25 cellular contexts compared by ENCODE assay signal in genomic region chr3:122620399-122620798, GRCh38. TPM values are rescaled to one million over a fixed set of nuclear protein-coding genes. Genes with fewer than 3 reads are reported as not detected.
"Had no signal": no experiment of that assay in that cellular context is flagged by ENCODE, and none has a peak within 500 bp of the region (broad histone marks: within the 10 kb centered on the region; RNA-seq: fewer than 3 reads in every experiment).

No MANE protein-coding gene starts in this region.

- H3K27me3 Mint-ChIP-seq: activated CD4-positive, alpha-beta memory T cell treated with anti-CD3 and anti-CD28 coated beads for 36 hours; activated CD8-positive, alpha-beta memory T cell treated with anti-CD3 and anti-CD28 coated beads, Interleukin-2, amount 10 ng/mL, durations not matched to agents 7 days and 5 days; effector memory CD8-positive, alpha-beta T cell; natural killer cell treated with Interleukin-12 subunit alpha and Interleukin-12 subunit beta and Interleukin-15 and Interleukin-18, amount 100 ng/mL, for 72 hours had no signal

- H3K9me3 Mint-ChIP-seq: activated CD4-positive, alpha-beta memory T cell treated with anti-CD3 and anti-CD28 coated beads for 36 hours; activated naive CD4-positive, alpha-beta T cell treated with anti-CD3 and anti-CD28 coated beads, Interleukin-2, amount 50 U/mL, for 72 hours; activated T-helper 1 cell treated with anti-CD3 and anti-CD28 coated beads, Interleukin-12 subunit alpha, Interleukin-12 subunit beta, Interleukin-2, Interleukin-4 antibody, amounts not matched to agents 30 ng/mL and 10 ng/mL and 1 ng/mL, durations not matched to agents 14 hours and 24 hours and 36 hours; effector memory CD8-positive, alpha-beta T cell; natural killer cell treated with Interleukin-12 subunit alpha and Interleukin-12 subunit beta and Interleukin-15 and Interleukin-18, amount 100 ng/mL, for 72 hours; T-helper 1 cell treated with Interleukin-12 subunit alpha and Interleukin-12 subunit beta and Interleukin-4 antibody, amounts not matched to agents 30 μg/mL and 1 μg/mL, for 36 hours had no signal

- DNase-seq: activated CD4-positive, alpha-beta memory T cell treated with anti-CD3 and anti-CD28 coated beads for 36 hours; activated CD4-positive, alpha-beta T cell treated with anti-CD3 and anti-CD28 coated beads for 48 hours; activated CD8-positive, alpha-beta memory T cell treated with anti-CD3 and anti-CD28 coated beads, Interleukin-2, amount 10 ng/mL, durations not matched to agents 7 days and 5 days; activated gamma-delta T cell; activated T-cell treated with anti-CD3 and anti-CD28 coated beads for 4 hours; colonic mucosa; dorsolateral prefrontal cortex; effector memory CD8-positive, alpha-beta T cell; foreskin melanocyte; left ventricle myocardium inferior; mammary epithelial cell; midbrain; ovary; spleen; stimulated activated CD4-positive, alpha-beta T cell treated with anti-CD3 and anti-CD28 coated beads, Interleukin-4, amount 100 ng/mL, for 1 hour; stimulated activated naive CD8-positive, alpha-beta T cell treated with anti-CD3 and anti-CD28 coated beads, Interleukin-15, Interleukin-2, amounts not matched to agents 100 U/mL and 50 U/mL, for 24 hours; substantia nigra; T1000; thyroid gland had no signal

- ATAC-seq: activated CD8-positive, alpha-beta memory T cell treated with anti-CD3 and anti-CD28 coated beads, Interleukin-2, amount 10 ng/mL, durations not matched to agents 7 days and 5 days; activated naive CD4-positive, alpha-beta T cell treated with anti-CD3 and anti-CD28 coated beads, Interleukin-2, amount 50 U/mL, for 72 hours; effector memory CD8-positive, alpha-beta T cell; esophagus mucosa; natural killer cell treated with Interleukin-12 subunit alpha and Interleukin-12 subunit beta and Interleukin-15 and Interleukin-18, amount 100 ng/mL, for 72 hours; stimulated activated naive CD8-positive, alpha-beta T cell treated with anti-CD3 and anti-CD28 coated beads, Interleukin-15, Interleukin-2, amounts not matched to agents 100 U/mL and 50 U/mL, for 24 hours had no signal

- H3K27ac Mint-ChIP-seq: activated CD4-positive, alpha-beta memory T cell treated with anti-CD3 and anti-CD28 coated beads for 36 hours; activated CD8-positive, alpha-beta memory T cell treated with anti-CD3 and anti-CD28 coated beads, Interleukin-2, amount 10 ng/mL, durations not matched to agents 7 days and 5 days; activated naive CD4-positive, alpha-beta T cell treated with anti-CD3 and anti-CD28 coated beads, Interleukin-2, amount 50 U/mL, for 72 hours; activated T-helper 1 cell treated with anti-CD3 and anti-CD28 coated beads, Interleukin-12 subunit alpha, Interleukin-12 subunit beta, Interleukin-2, Interleukin-4 antibody, amounts not matched to agents 30 ng/mL and 10 ng/mL and 1 ng/mL, durations not matched to agents 14 hours and 24 hours and 36 hours; effector memory CD8-positive, alpha-beta T cell; T-helper 1 cell treated with Interleukin-12 subunit alpha and Interleukin-12 subunit beta and Interleukin-4 antibody, amounts not matched to agents 30 μg/mL and 1 μg/mL, for 36 hours had no signal

- H3K4me3 Mint-ChIP-seq: activated CD4-positive, alpha-beta memory T cell treated with anti-CD3 and anti-CD28 coated beads for 36 hours; activated CD8-positive, alpha-beta memory T cell treated with anti-CD3 and anti-CD28 coated beads, Interleukin-2, amount 10 ng/mL, durations not matched to agents 7 days and 5 days; activated T-helper 1 cell treated with anti-CD3 and anti-CD28 coated beads, Interleukin-12 subunit alpha, Interleukin-12 subunit beta, Interleukin-2, Interleukin-4 antibody, amounts not matched to agents 30 ng/mL and 10 ng/mL and 1 ng/mL, durations not matched to agents 14 hours and 24 hours and 36 hours; effector memory CD8-positive, alpha-beta T cell; natural killer cell treated with Interleukin-12 subunit alpha and Interleukin-12 subunit beta and Interleukin-15 and Interleukin-18, amount 100 ng/mL, for 72 hours; T-helper 1 cell treated with Interleukin-12 subunit alpha and Interleukin-12 subunit beta and Interleukin-4 antibody, amounts not matched to agents 30 μg/mL and 1 μg/mL, for 36 hours had no signal

RNA-seq across cellular contexts. Expression of gene PARP15, which starts 42.9 kb away (rescaled TPM):
- total RNA-seq: kidney epithelial cell, mammary epithelial cell had no signal
